In the genomic region with DNA sequence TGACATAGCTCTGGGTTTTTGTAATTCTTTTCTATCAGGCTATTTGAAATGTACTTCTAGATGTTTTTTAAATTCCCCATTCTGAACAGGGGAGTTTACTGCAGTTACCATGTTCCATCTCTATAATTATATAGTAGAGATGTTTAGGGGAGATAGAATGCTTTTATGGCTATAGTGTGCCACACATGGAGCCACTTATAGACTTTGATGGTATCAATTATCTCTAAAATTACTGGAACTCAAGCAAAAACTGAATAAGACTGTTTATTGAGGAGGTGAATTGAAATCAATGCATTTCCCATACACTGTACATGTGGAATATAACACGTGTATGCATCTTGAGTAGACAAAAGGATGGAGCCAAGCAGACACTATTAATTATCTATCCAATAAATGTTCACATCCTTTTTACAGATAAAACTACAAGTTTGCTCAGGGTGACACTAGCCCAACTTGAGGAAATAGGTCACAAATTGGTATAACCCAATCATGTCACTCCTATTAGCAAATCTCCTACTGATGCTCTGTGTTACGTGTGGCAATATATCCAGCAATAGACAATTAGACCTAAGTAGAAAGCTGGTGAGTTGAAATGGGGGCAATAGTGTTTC, we compare ENCODE assay signal across 26 cellular contexts.
"Had no signal": no experiment of that assay in that cellular context is flagged by ENCODE, and none has a peak within 500 bp of the region (broad histone marks: within the 10 kb centered on the region; RNA-seq: fewer than 3 reads in every experiment).

No MANE protein-coding gene starts in this region.

- H3K36me3 ChIP-seq: ascending aorta, breast epithelium, MG63, Peyer's patch, SJSA1 had no signal

- H3K9me3 ChIP-seq: ascending aorta, body of pancreas, breast epithelium, MG63, SJSA1 had no signal

- FAIRE-seq: K562, TTC549 had no signal

- H3K4me3 ChIP-seq: ascending aorta, body of pancreas, breast epithelium, K562, MG63, Peyer's patch, SJSA1 had no signal

- DNase-seq: activated CD4-positive, alpha-beta T cell treated with anti-CD3 and anti-CD28 coated beads, Interleukin-2, amount 10 ng/mL, durations not matched to agents 7 days and 5 days; activated CD4-positive, alpha-beta T cell treated with anti-CD3 and anti-CD28 coated beads, Interleukin-2, amount 50 U/mL, for 48 hours; activated CD8-positive, alpha-beta T cell treated with anti-CD3 and anti-CD28 coated beads, Interleukin-2, amount 10 ng/mL, durations not matched to agents 7 days and 5 days; activated gamma-delta T cell; activated naive CD4-positive, alpha-beta T cell treated with Interleukin-2 at 50 U/mL for 16 hours; activated naive CD8-positive, alpha-beta T cell treated with anti-CD3 and anti-CD28 coated beads, Interleukin-2, amount 10 ng/mL, durations not matched to agents 7 days and 5 days; activated T-cell treated with anti-CD3 and anti-CD28 coated beads, Interleukin-2, amount 50 U/mL, for 24 hours; amygdala; body of pancreas; MG63; NCI-H1048; NCI-H1105 treated with DMSO at 0.1 percent for 48 hours; NCI-H146; NCI-H187; NCI-H2029 treated with DMSO at 0.1 percent for 48 hours; NCI-H510A; NCI-H526; PC-3; Peyer's patch; RPMI8226; SHP77 treated with DMSO at 0.1 percent for 48 hours had no signal

- H3K4me1 ChIP-seq: ascending aorta, body of pancreas, breast epithelium, Peyer's patch, SJSA1 had no signal

- ATAC-seq: activated CD8-positive, alpha-beta T cell treated with anti-CD3 and anti-CD28 coated beads, Interleukin-2, amount 10 ng/mL, durations not matched to agents 7 days and 5 days; body of pancreas; K562; PC-3 had no signal

- H3K27me3 ChIP-seq: ascending aorta, body of pancreas, breast epithelium, MG63, Peyer's patch, SJSA1 had no signal

- H3K27ac ChIP-seq: ascending aorta, body of pancreas, breast epithelium, Peyer's patch, SJSA1 had no signal
